ENCODE assay signal across 8 cellular contexts in the genomic region with DNA sequence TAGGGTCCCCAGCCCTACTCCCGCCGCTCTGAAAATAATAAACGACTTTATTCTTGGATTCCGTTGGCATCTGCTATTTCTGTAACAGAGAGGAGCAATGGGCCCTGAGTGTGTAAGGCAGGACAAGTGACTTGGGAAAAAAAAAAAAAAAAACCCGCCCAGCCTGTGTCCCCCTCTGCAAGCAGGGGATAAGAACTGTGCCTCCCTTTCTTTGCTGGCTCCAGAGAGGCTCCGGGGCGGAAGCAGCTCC. TPM values are rescaled to one million over a fixed set of nuclear protein-coding genes. Genes with fewer than 3 reads are reported as not detected.
DNase-seq lines count a peak whose midpoint lies in the region; ATAC-seq, FAIRE-seq and TF ChIP-seq lines count a peak whose summit lies in the region.

No MANE protein-coding gene starts in this region.

- H3K9ac ChIP-seq in HUES6 (ENCODE audit: low read length) = no peak overlapping the region

- H3K27ac Mint-ChIP-seq in activated naive CD8-positive, alpha-beta T cell treated with anti-CD3 and anti-CD28 coated beads, Interleukin-2, amount 10 ng/mL, durations not matched to agents 7 days and 5 days = peak overlapping the region; percentile 96
- peak overlapping the region; percentile 82 to 94 (median 89) for H3K27ac Mint-ChIP-seq in immature natural killer cell

- no peak for TF ChIP-seq EP300 in stomach (IDR thresholded peaks at IDR 0.05)

- no peaks in the 10 kb centered on the region for H3K9me3 ChIP-seq in HUES6 (ENCODE audit: control insufficient read depth, insufficient read depth, low read depth, low read length)
- no peaks in the 10 kb centered on the region for H3K9me3 ChIP-seq in stomach

- H3K4me1 Mint-ChIP-seq in activated naive CD8-positive, alpha-beta T cell treated with anti-CD3 and anti-CD28 coated beads, Interleukin-2, amount 10 ng/mL, durations not matched to agents 7 days and 5 days = peaks cover 41% of the 10 kb centered on the region
- peaks cover 40 to 51% of the 10 kb centered on the region in 2 donors for H3K4me1 Mint-ChIP-seq in immature natural killer cell

- H3K4me1 ChIP-seq in HUES6 (ENCODE audit: control insufficient read depth, insufficient read depth, low read length) = peaks cover 24% of the 10 kb centered on the region
- peaks cover 55 to 80% (median 78%) of the 10 kb centered on the region in 4 donors for H3K4me1 ChIP-seq in stomach

- no peaks in the 10 kb centered on the region for H3K27me3 Mint-ChIP-seq in activated naive CD8-positive, alpha-beta T cell treated with anti-CD3 and anti-CD28 coated beads, Interleukin-2, amount 10 ng/mL, durations not matched to agents 7 days and 5 days
- H3K27me3 Mint-ChIP-seq in immature natural killer cell (ENCODE audit: low read depth in 3 of 3) = peaks cover 0 to 3% (median 2%) of the 10 kb centered on the region in 3 donors

- H3K4me3 ChIP-seq in HUES6 (ENCODE audit: low read depth, low read length) (peak overlapping the region; percentile 91), stomach (peak overlapping the region; percentile 66 to 73 (median 70))

- H3K36me3 Mint-ChIP-seq in activated naive CD8-positive, alpha-beta T cell treated with anti-CD3 and anti-CD28 coated beads, Interleukin-2, amount 10 ng/mL, durations not matched to agents 7 days and 5 days = peaks cover 3% of the 10 kb centered on the region
- H3K36me3 Mint-ChIP-seq in immature natural killer cell = no peaks in the 10 kb centered on the region

- DNase-seq in activated naive CD8-positive, alpha-beta T cell treated with anti-CD3 and anti-CD28 coated beads, Interleukin-2, amount 10 ng/mL, durations not matched to agents 7 days and 5 days = no peak
- DNase-seq in immature natural killer cell (no peak), stomach (no peak), GM12891 (ENCODE audit: insufficient read length, low spot score) (no peak), NCI-H2227 (lab: John Stamatoyannopoulos, UW; ENCODE audit: unreplicated experiment) (no peak)
- no peak for DNase-seq in stimulated activated naive CD4-positive, alpha-beta T cell treated with Interleukin-2 at 50 U/mL for 16 hours (lab: John Stamatoyannopoulos, UW)

- POLR2A ChIA-PET in activated naive CD8-positive, alpha-beta T cell treated with anti-CD3 and anti-CD28 coated beads, Interleukin-2, amount 10 ng/mL, durations not matched to agents 7 days and 5 days (lab: Charles Lee) = interaction anchor here (0.6 to 26.2 kb wide), 9 partner anchors 9 to 1372 kb away, joined by 3 to 419 read pairs (median 3); a partner anchor contains a TSS

- intact Hi-C loops in stomach (cut with DNase I; ENCODE audit: low total_unique reads) = no loop called here

- H3K4me3 Mint-ChIP-seq in activated naive CD8-positive, alpha-beta T cell treated with anti-CD3 and anti-CD28 coated beads, Interleukin-2, amount 10 ng/mL, durations not matched to agents 7 days and 5 days = peak overlapping the region; percentile 93
- H3K4me3 Mint-ChIP-seq in immature natural killer cell = peak overlapping the region; percentile 86 to 94 (median 87)

- H3K36me3 ChIP-seq in HUES6 (ENCODE audit: control insufficient read depth, insufficient read depth, low read length) (no peaks in the 10 kb centered on the region), stomach (no peaks in the 10 kb centered on the region)

- no peak for TF ChIP-seq CTCF in stomach (IDR thresholded peaks at IDR 0.05)

- no peak for TF ChIP-seq POLR2A in stomach (IDR thresholded peaks at IDR 0.05)
- no peak for TF ChIP-seq POLR2A in GM12891 (IDR thresholded peaks at IDR 0.05; ENCODE audit: low read depth, low read length)

- no peaks in the 10 kb centered on the region for H3K9me3 Mint-ChIP-seq in activated naive CD8-positive, alpha-beta T cell treated with anti-CD3 and anti-CD28 coated beads, Interleukin-2, amount 10 ng/mL, durations not matched to agents 7 days and 5 days
- no peaks in the 10 kb centered on the region for H3K9me3 Mint-ChIP-seq in immature natural killer cell

- 20 to 29% (median 28%) methylated on average over 7 of the region's 7 CpGs for WGBS in stomach, 5 donors

- no peak for ATAC-seq in activated naive CD8-positive, alpha-beta T cell treated with anti-CD3 and anti-CD28 coated beads, Interleukin-2, amount 10 ng/mL, durations not matched to agents 7 days and 5 days (ENCODE audit: low read depth)
- no peak for ATAC-seq in GM21619 (IDR thresholded peaks at IDR 0.05; ENCODE audit: unreplicated experiment)

- H3K27me3 ChIP-seq in HUES6 (ENCODE audit: control insufficient read depth, insufficient read depth, low read length) = peaks cover 3% of the 10 kb centered on the region; the same call in 1 of the 2 replicates
- no peaks in the 10 kb centered on the region for H3K27me3 ChIP-seq in stomach

- no peak for FAIRE-seq in GM12891 (lab: Jason Lieb, UNC)

- no peak overlapping the region for H3K27ac ChIP-seq in HUES6 (ENCODE audit: low read depth, low read length)
- peak overlapping the region; percentile 91 to 96 (median 94) for H3K27ac ChIP-seq in stomach

TF ChIP-seq in GM12891, 5 proteins besides CTCF, POLR2A, EP300 and RAD21:
- TF ChIP-seq POU2F2 (IDR thresholded peaks at IDR 0.05; ENCODE audit: low read depth, low read length) = no peak
- TF ChIP-seq TAF1 (IDR thresholded peaks at IDR 0.05; ENCODE audit: low read depth, low read length) = no peak
- no peak for TF ChIP-seq SPI1 (IDR thresholded peaks at IDR 0.05; ENCODE audit: low read depth, low read length)

RNA-seq across cellular contexts. Expression of a gene that starts 0.5 kb away (rescaled TPM):
- 10 to 100 TPM; 59.6 to 60.3 TPM for total RNA-seq in activated naive CD8-positive, alpha-beta T cell treated with anti-CD3 and anti-CD28 coated beads, Interleukin-2, amount 10 ng/mL, durations not matched to agents 7 days and 5 days
- polyA plus RNA-seq in immature natural killer cell (10 to 100 TPM; 25.2 to 32.6 (median 26.7) TPM), stomach (100 to 1,000 TPM in 2 of 3 donors, 10 to 100 TPM in 1; 69.8 to 115 (median 106) TPM)
- total RNA-seq in stomach = 10 to 100 TPM in 4 of 5 donors, 1 to 10 TPM in 1; 8.3 to 61.8 (median 14.9) TPM
- polyA plus RNA-seq in GM12891 (2012; ENCODE audit: low read depth, missing spikeins) = 50.3 TPM

RNA-seq across cellular contexts. Expression of a gene that starts 3.8 kb away (rescaled TPM):
- 100 to 1,000 TPM; 102 to 103 TPM for total RNA-seq in activated naive CD8-positive, alpha-beta T cell treated with anti-CD3 and anti-CD28 coated beads, Interleukin-2, amount 10 ng/mL, durations not matched to agents 7 days and 5 days
- polyA plus RNA-seq in immature natural killer cell = 10 to 100 TPM; 64.9 to 95.4 (median 74.9) TPM
- 100 to 1,000 TPM in 4 of 5 donors, 10 to 100 TPM in 1; 35.1 to 363 (median 124) TPM for total RNA-seq in stomach
- 100 to 1,000 TPM in 1 of 3 donors, 10 to 100 TPM in 2; 62.4 to 143 (median 76.2) TPM for polyA plus RNA-seq in stomach
- polyA plus RNA-seq in GM12891 (2012; ENCODE audit: low read depth, missing spikeins) = 68.6 TPM

RNA-seq across cellular contexts. Expression of a gene that starts 3.9 kb away (rescaled TPM):
- 10 to 100 TPM; 45.0 to 47.8 TPM for total RNA-seq in activated naive CD8-positive, alpha-beta T cell treated with anti-CD3 and anti-CD28 coated beads, Interleukin-2, amount 10 ng/mL, durations not matched to agents 7 days and 5 days
- 10 to 100 TPM; 42.2 to 51.0 (median 43.8) TPM for polyA plus RNA-seq in immature natural killer cell
- 100 to 1,000 TPM in 2 of 5 donors, 10 to 100 TPM in 3; 15.2 to 425 (median 63.8) TPM for total RNA-seq in stomach
- 10 to 100 TPM; 75.8 to 83.5 (median 79.7) TPM for polyA plus RNA-seq in stomach
- polyA plus RNA-seq in GM12891 (2012; ENCODE audit: low read depth, missing spikeins) = 66.1 TPM

RNA-seq across cellular contexts. Expression of a gene that starts 4.5 kb away (rescaled TPM):
- total RNA-seq in activated naive CD8-positive, alpha-beta T cell treated with anti-CD3 and anti-CD28 coated beads, Interleukin-2, amount 10 ng/mL, durations not matched to agents 7 days and 5 days = 10 to 100 TPM; 93.4 to 98.8 TPM
- polyA plus RNA-seq in immature natural killer cell (10 to 100 TPM in 1 of 3 donors, 1 to 10 TPM in 2; 6.7 to 10.3 (median 9.4) TPM), stomach (100 to 1,000 TPM in 1 of 3 donors, 10 to 100 TPM in 2; 86.4 to 132 (median 97.7) TPM)
- total RNA-seq in stomach = 100 to 1,000 TPM in 1 of 5 donors, 10 to 100 TPM in 3, 1 to 10 TPM in 1; 2.9 to 167 (median 17.4) TPM
- 85.3 TPM for polyA plus RNA-seq in GM12891 (2012; ENCODE audit: low read depth, missing spikeins)

RNA-seq across cellular contexts. Expression of a gene that starts 11.0 kb away (rescaled TPM):
- 10 to 100 TPM; 27.7 to 28.1 TPM for total RNA-seq in activated naive CD8-positive, alpha-beta T cell treated with anti-CD3 and anti-CD28 coated beads, Interleukin-2, amount 10 ng/mL, durations not matched to agents 7 days and 5 days
- 100 to 1,000 TPM; 110 to 142 (median 130) TPM for polyA plus RNA-seq in immature natural killer cell
- 10 to 100 TPM; 15.2 to 66.8 (median 47.7) TPM for total RNA-seq in stomach
- polyA plus RNA-seq in stomach = 100 to 1,000 TPM; 140 to 257 (median 251) TPM
- 61.2 TPM for polyA plus RNA-seq in GM12891 (2012; ENCODE audit: low read depth, missing spikeins)
